ENCODE assay signal across 16 cellular contexts in genomic region chr16:54808890-54809289, GRCh38.
DNase-seq lines count a peak whose midpoint lies in the region; ATAC-seq and TF ChIP-seq lines count a peak whose summit lies in the region.
"Had no signal": no experiment of that assay in that cellular context is flagged by ENCODE, and none has a peak within 500 bp of the region (broad histone marks: within the 10 kb centered on the region; RNA-seq: fewer than 3 reads in every experiment).

No MANE protein-coding gene starts in this region.

- TF ChIP-seq EP300 in esophagus muscularis mucosa (IDR thresholded peaks at IDR 0.05) = no peak

- no peak overlapping the region for H3K27ac ChIP-seq in esophagus muscularis mucosa (replicated peaks in 1 of 4)
- H3K27ac ChIP-seq in thoracic aorta = peak overlapping the region in 1 of 2 donors; percentile 42
- H3K27ac ChIP-seq: GM23248 had no signal

- TF ChIP-seq POLR2A in esophagus muscularis mucosa (IDR thresholded peaks at IDR 0.05; ENCODE audit: low read depth) = no peak

- H3K4me1 ChIP-seq in esophagus muscularis mucosa (no peaks in the 10 kb centered on the region), thoracic aorta (ENCODE audit: control insufficient read depth in 1 of 2, low read depth in 2 of 2) (peaks cover 4 to 34% of the 10 kb centered on the region in 2 donors)

- DNase-seq in esophagus muscularis mucosa (ENCODE audit: extremely low spot score) = peak; percentile 5
- peak; percentile 4 for DNase-seq in pons (ENCODE audit: low spot score)
- no peak for DNase-seq in thoracic aorta (ENCODE audit: low spot score)
- no peak for DNase-seq in left colon
- DNase-seq: C1 segment of cervical spinal cord; Calu3; CD4-positive, alpha-beta memory T cell; COR-L47; DMS53; DMS79 treated with DMSO at 0.1 percent for 48 hours; GF-D8; GM23248; H7; HCEC 1CT had no signal

- TF ChIP-seq CTCF in esophagus muscularis mucosa (IDR thresholded peaks at IDR 0.05) (no peak), thoracic aorta (IDR thresholded peaks at IDR 0.05) (no peak)

- H3K27me3 ChIP-seq in esophagus muscularis mucosa (peaks cover 0 to 5% (median 0%) of the 10 kb centered on the region in 4 donors), thoracic aorta (replicated peaks; ENCODE audit: insufficient read depth) (no peaks in the 10 kb centered on the region)

- H3K4me3 ChIP-seq in esophagus muscularis mucosa (no peak overlapping the region), thoracic aorta (no peak overlapping the region)
- H3K4me3 ChIP-seq: GM23248 had no signal

- no peaks in the 10 kb centered on the region for H3K36me3 ChIP-seq in esophagus muscularis mucosa
- no peaks in the 10 kb centered on the region for H3K36me3 ChIP-seq in thoracic aorta

- ATAC-seq in thoracic aorta (ENCODE audit: insufficient number of reproducible peaks, low FRiP score, low read depth) = peak; percentile 74
- no peak for ATAC-seq in HG02623 (IDR thresholded peaks at IDR 0.05; ENCODE audit: unreplicated experiment)
- ATAC-seq in GM18858 (IDR thresholded peaks at IDR 0.05; ENCODE audit: unreplicated experiment) = no peak
- no peak for ATAC-seq in left colon

- H3K9me3 ChIP-seq in esophagus muscularis mucosa (no peaks in the 10 kb centered on the region), thoracic aorta (no peaks in the 10 kb centered on the region)

- intact Hi-C loops in esophagus muscularis mucosa (cut with DNase I) = no loop called here
- intact Hi-C loops in left colon (cut with DNase I, micrococcal nuclease) = no loop called here

Comparison
In these comparisons a context has a peak if more than half of its experiments do, and no peak if none do; other contexts are left out.
1. DNase-seq: peak in esophagus muscularis mucosa (single experiment) and pons (single experiment); none in thoracic aorta (single experiment) and left colon (0 of 2).